ENCODE assay signal across 8 cellular contexts in genomic region chr17:80082403-80083135, GRCh38. TPM values are rescaled to one million over a fixed set of nuclear protein-coding genes. Genes with fewer than 3 reads are reported as not detected.
DNase-seq lines count a peak whose midpoint lies in the region; ATAC-seq and TF ChIP-seq lines count a peak whose summit lies in the region.

No MANE protein-coding gene starts in this region.

- no peaks in the 10 kb centered on the region for H3K9me2 ChIP-seq in GM23248 (ENCODE audit: insufficient read depth)

- no peaks in the 10 kb centered on the region for H3K36me3 ChIP-seq in GM23248 (ENCODE audit: low read depth)

- H4K20me1 ChIP-seq in GM23248 (ENCODE audit: insufficient read depth) = no peaks in the 10 kb centered on the region

- no peak overlapping the region for H3K9ac ChIP-seq in GM23248

- H2AFZ ChIP-seq in GM23248 = peak overlapping the region; percentile 49; the same call in 1 of the 2 replicates

- no peak overlapping the region for H3K4me3 ChIP-seq in AG04450 (ENCODE audit: low read depth, low read length)
- peak overlapping the region; percentile 52 for H3K4me3 ChIP-seq in GM23248

- TF ChIP-seq CTCF in AG04450 (IDR thresholded peaks at IDR 0.05; ENCODE audit: low read depth, low read length) = peak; percentile 76

- H3K79me2 ChIP-seq in GM23248 (ENCODE audit: insufficient read depth) = no peaks in the 10 kb centered on the region

- no peaks in the 10 kb centered on the region; the same call in none of the 2 replicates for H3K9me3 ChIP-seq in AG04450 (ENCODE audit: control insufficient read depth, insufficient read depth, low read length)
- H3K9me3 ChIP-seq in GM23248 (ENCODE audit: low read depth) = no peaks in the 10 kb centered on the region

- CTCF ChIA-PET in AG04450 (lab: Charles Lee) = interaction anchor here (0.6 to 2.1 kb wide), 19 partner anchors 9 to 1994 kb away, joined by 3 to 16 read pairs (median 4); partner anchors contain the start of gene GAA

- WGBS in GM23248 (ENCODE audit: low coverage in 1 of 2, low lambda C conversion rate in 2 of 2, missing lambda C conversion rate in 2 of 2), 2 experiments = 19 to 20% methylated on average over 20 of the region's 20 CpGs

- H3K4me2 ChIP-seq in GM23248 (ENCODE audit: unreplicated experiment) = peak overlapping the region; percentile 58

- in situ Hi-C loops in GM23248 (cut with MboI) = no loop called here

- POLR2A ChIA-PET in AG04450 (lab: Yijun Ruan, JAX) = interaction anchor here (1.1 to 1.5 kb wide), 3 partner anchors 63 to 197 kb away, joined by 3 to 4 read pairs (median 3); no protein-coding TSS in a partner anchor

- no peaks in the 10 kb centered on the region for H3F3A ChIP-seq in GM23248 (ENCODE audit: insufficient read depth)

- H3K27ac ChIP-seq in AG04450 (ENCODE audit: low read depth, low read length) (no peak overlapping the region), GM23248 (no peak overlapping the region)

- peaks cover 9% of the 10 kb centered on the region for H3K27me3 ChIP-seq in AG04450 (ENCODE audit: control insufficient read depth, insufficient read depth, low read length)
- H3K27me3 ChIP-seq in GM23248 (replicated peaks; ENCODE audit: insufficient read depth) = no peaks in the 10 kb centered on the region

- DNase-seq in AG04450 (ENCODE audit: low read depth, low spot score) (peak; percentile 51), GM23248 (peak; percentile 81), NCI-H345 treated with DMSO at 0.1 percent for 48 hours (lab: John Stamatoyannopoulos, UW; ENCODE audit: unreplicated experiment) (peak; percentile 49), cerebellar cortex (ENCODE audit: low spot score) (peak; percentile 71), left lobe of liver (ENCODE audit: low spot score) (peak; percentile 69)
- peak; percentile 6 to 35 (median 22) for DNase-seq in activated CD4-positive, CD25-positive, alpha-beta regulatory T cell (lab: John Stamatoyannopoulos, UW)
- peak; percentile 24 to 59 (median 37) for DNase-seq in stimulated activated CD4-positive, alpha-beta T cell treated with anti-CD3 and anti-CD28 coated beads, TNF-alpha, amount 100 ng/mL, for 24 hours (ENCODE audit: low read depth in 3 of 3)

- H3K4me1 ChIP-seq in GM23248 (ENCODE audit: insufficient read depth) = no peaks in the 10 kb centered on the region

- ATAC-seq in left lobe of liver = peak; percentile 91
- ATAC-seq in GM18511 (IDR thresholded peaks at IDR 0.05; ENCODE audit: unreplicated experiment) = no peak

RNA-seq across cellular contexts. Expression of gene GAA, which starts 18.8 kb away (rescaled TPM):
- polyA plus RNA-seq in AG04450 (2011; rRNA removed) (3.8 and 6.0 TPM in 2 replicates), GM23248 (2016; fragmentation: Nextera tagmentation; extraction: Ambion mirVana) (74.8 and 80.2 TPM in 2 replicates)
- 2.9 and 3.9 TPM in 2 replicates for polyA minus RNA-seq in AG04450 (2011; rRNA and poly(A)+ RNA removed)
- 120 and 127 TPM in 2 replicates for total RNA-seq in GM23248 (2014; rRNA removed; shearing (Covaris generic))
- 50.6 TPM for total RNA-seq in left lobe of liver

RNA-seq across cellular contexts. Expression of gene CCDC40, which starts 46.1 kb away (rescaled TPM):
- polyA plus RNA-seq in AG04450 (2011; rRNA removed) (2.0 and 2.4 TPM in 2 replicates), GM23248 (2016; fragmentation: Nextera tagmentation; extraction: Ambion mirVana) (2.3 and 2.4 TPM in 2 replicates)
- polyA minus RNA-seq in AG04450 (2011; rRNA and poly(A)+ RNA removed) = 0.87 and 3.8 TPM in 2 replicates
- 2.9 and 3.0 TPM in 2 replicates for total RNA-seq in GM23248 (2014; rRNA removed; shearing (Covaris generic))
- 6.8 TPM for total RNA-seq in left lobe of liver

RNA-seq across cellular contexts. Expression of gene TBC1D16, which starts 46.9 kb away (rescaled TPM):
- polyA plus RNA-seq in AG04450 (2011; rRNA removed) (10.9 and 14.7 TPM in 2 replicates), GM23248 (2016; fragmentation: Nextera tagmentation; extraction: Ambion mirVana) (8.1 and 9.2 TPM in 2 replicates)
- polyA minus RNA-seq in AG04450 (2011; rRNA and poly(A)+ RNA removed) = 23.0 and 31.4 TPM in 2 replicates
- total RNA-seq in GM23248 (2014; rRNA removed; shearing (Covaris generic)) = 22.4 and 26.9 TPM in 2 replicates
- total RNA-seq in left lobe of liver = 16.4 TPM

Comparison
In these comparisons a context has a peak if more than half of its experiments do, and no peak if none do; other contexts are left out.
1. DNase-seq: peak in every context shown above with its lines; median percentile 81 in GM23248; 71 in cerebellar cortex; 69 in left lobe of liver; 51 in AG04450; 49 in NCI-H345 treated with DMSO at 0.1 percent for 48 hours; 37 in stimulated activated CD4-positive, alpha-beta T cell treated with anti-CD3 and anti-CD28 coated beads, TNF-alpha, amount 100 ng/mL, for 24 hours; 22 in activated CD4-positive, CD25-positive, alpha-beta regulatory T cell.